In the genomic region with DNA sequence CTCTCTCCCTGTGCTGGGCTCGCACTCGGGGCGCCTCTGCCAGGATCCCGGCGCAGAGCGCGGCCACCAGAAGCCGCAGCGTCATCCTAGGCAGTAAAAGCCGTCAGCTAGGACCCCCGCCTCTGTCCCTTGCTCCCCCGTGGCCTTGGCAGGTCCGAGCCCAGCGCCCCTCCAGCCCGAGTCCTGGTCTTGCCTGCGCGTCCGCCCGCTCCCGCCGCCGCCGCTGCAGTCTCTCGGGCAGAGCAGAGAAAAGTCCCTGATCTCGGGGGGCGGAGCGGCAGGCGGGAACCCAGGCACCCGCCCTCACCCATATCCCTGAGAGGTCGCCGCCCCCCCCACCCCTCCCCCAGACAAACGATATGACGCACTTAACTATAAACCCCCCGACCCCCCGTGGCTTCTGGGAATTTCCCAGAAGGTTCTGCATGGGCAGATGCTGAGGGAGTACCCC, we compare ENCODE assay signal across 1 cellular context.
TF ChIP-seq lines count a peak whose summit lies in the region.

Gene COL7A1, minus strand, starts transcription at position 255 of the 451 bp plus-strand sequence. Its CDS starts 170 bp downstream, at position 85.

TF ChIP-seq in HCT116, 20 proteins besides CTCF, POLR2A, EP300 and RAD21 (continued from another document):
- TF ChIP-seq REST (IDR thresholded peaks at IDR 0.05; ENCODE audit: low read depth) = no peak
- TF ChIP-seq CEBPB (IDR thresholded peaks at IDR 0.05; ENCODE audit: low read depth) = no peak
- TF ChIP-seq ATF3 (IDR thresholded peaks at IDR 0.05) = no peak
- no peak for TF ChIP-seq SP1 (IDR thresholded peaks at IDR 0.05; ENCODE audit: low read depth)
- TF ChIP-seq TCF7L2 (IDR thresholded peaks at IDR 0.05; ENCODE audit: borderline replicate concordance, extremely low read depth, insufficient read depth, insufficient read length) = no peak
